In the genomic region with DNA sequence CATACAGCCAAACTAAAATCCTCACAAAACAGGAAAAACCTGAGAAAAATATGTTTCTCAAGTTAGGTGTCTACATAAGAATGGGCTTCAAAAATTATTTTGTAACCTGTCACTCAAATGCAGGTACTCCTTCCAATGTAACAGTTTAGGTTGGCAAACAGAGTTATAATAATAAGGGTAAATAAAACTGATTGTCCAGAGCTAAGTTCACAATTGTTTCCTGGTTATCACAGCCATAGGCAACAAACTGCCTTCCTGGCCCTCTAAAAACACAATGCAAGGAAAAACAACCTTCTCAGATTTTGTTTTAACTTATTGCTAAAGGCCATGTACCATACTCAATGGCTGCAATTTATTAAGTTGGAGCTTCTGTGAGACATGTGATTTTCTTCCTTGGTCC, we compare ENCODE assay signal across 21 cellular contexts. TPM values are rescaled to one million over a fixed set of nuclear protein-coding genes. Genes with fewer than 3 reads are reported as not detected.
DNase-seq lines count a peak whose midpoint lies in the region; ATAC-seq, FAIRE-seq and TF ChIP-seq lines count a peak whose summit lies in the region.
"Had no signal": no experiment of that assay in that cellular context is flagged by ENCODE, and none has a peak within 500 bp of the region (broad histone marks: within the 10 kb centered on the region; RNA-seq: fewer than 3 reads in every experiment).

No MANE protein-coding gene starts in this region.

- no peak overlapping the region for H3K4me2 ChIP-seq in HepG2 (ENCODE audit: low read depth, low read length)
- no peak overlapping the region for H3K4me2 ChIP-seq in SK-N-SH
- H3K4me2 ChIP-seq: BLaER1 treated with 17β-estradiol and CSF1 and Interleukin-3, amounts not matched to agents 10 nM and 100 nM had no signal

- no peaks in the 10 kb centered on the region for H3K27me3 ChIP-seq in ascending aorta
- H3K27me3 ChIP-seq in thoracic aorta (replicated peaks; ENCODE audit: insufficient read depth): no peaks in the 10 kb centered on the region
- no peaks in the 10 kb centered on the region for H3K27me3 ChIP-seq in aorta (ENCODE audit: control insufficient read depth in 1 of 2, insufficient read depth in 2 of 2, low read length in 1 of 2)
- 0 out of 5 replicates have a peak, but pooled peaks cover 0 to 5% of the 10 kb centered on the region in 2 experiments for H3K27me3 ChIP-seq in HepG2 (ENCODE audit: control insufficient read depth in 1 of 2, insufficient read depth in 2 of 2, low read length in 2 of 2)
- H3K27me3 ChIP-seq in SK-N-SH (ENCODE audit: insufficient read depth): no peaks in the 10 kb centered on the region
- H3K27me3 ChIP-seq: BLaER1 treated with 17β-estradiol and CSF1 and Interleukin-3, amounts not matched to agents 10 nM and 100 nM had no signal

- peaks cover 5% of the 10 kb centered on the region for H3F3A ChIP-seq in SK-N-SH (replicated peaks; ENCODE audit: insufficient read depth)

- H3K9me2 ChIP-seq in SK-N-SH: no peaks in the 10 kb centered on the region

- H4K20me1 ChIP-seq in HepG2 (ENCODE audit: insufficient read depth, low read length) (no peaks in the 10 kb centered on the region), SK-N-SH (ENCODE audit: insufficient read depth) (no peaks in the 10 kb centered on the region)

- H3K36me3 ChIP-seq in ascending aorta (peaks cover 43 to 60% of the 10 kb centered on the region in 2 donors), thoracic aorta (peaks cover 29% of the 10 kb centered on the region), aorta (ENCODE audit: control insufficient read depth in 1 of 2, insufficient read depth in 2 of 2, low read length in 1 of 2) (peaks cover 5 to 13% of the 10 kb centered on the region in 2 donors), HepG2 (replicated peaks in 1 of 2; ENCODE audit: control insufficient read depth in 1 of 2, insufficient read depth in 2 of 2, low read length in 2 of 2) (no peaks in the 10 kb centered on the region), SK-N-SH (replicated peaks in 1 of 2; ENCODE audit: control insufficient read depth in 1 of 2, insufficient read depth in 2 of 2, low read length in 1 of 2) (peaks cover 70 to 83% of the 10 kb centered on the region in 2 experiments)

- DNase-seq in ascending aorta (ENCODE audit: low spot score in 2 of 2) (no peak), left colon (no peak), thoracic aorta (ENCODE audit: low spot score) (no peak), aorta (no peak), HepG2 (ENCODE audit: low spot score) (no peak), SK-N-SH (no peak)
- DNase-seq: 8988T; ACHN; CD4-positive, alpha-beta memory T cell; CD8-positive, alpha-beta memory T cell; COR-L47; DMS 273 treated with DMSO at 0.1 percent for 48 hours; DMS79 treated with DMSO at 0.1 percent for 48 hours; GF-D8 had no signal

- H3K4me3 ChIP-seq in ascending aorta: no peak overlapping the region
- H3K4me3 ChIP-seq in thoracic aorta: no peak overlapping the region
- no peak overlapping the region for H3K4me3 ChIP-seq in aorta (ENCODE audit: low read length in 2 of 2)
- H3K4me3 ChIP-seq in HepG2 (replicated peaks in 1 of 3; ENCODE audit: insufficient read depth in 1 of 3, low read depth in 2 of 3, low read length in 3 of 3): no peak overlapping the region
- no peak overlapping the region for H3K4me3 ChIP-seq in SK-N-SH (ENCODE audit: low read depth in 2 of 2, low read length in 1 of 2)
- H3K4me3 ChIP-seq: BLaER1 treated with 17β-estradiol and CSF1 and Interleukin-3, amounts not matched to agents 10 nM and 100 nM had no signal

- no peak for FAIRE-seq in HepG2 (lab: Jason Lieb, UNC)
- FAIRE-seq: A204.1, G401.6, GM12891 had no signal

- H3K27ac ChIP-seq in ascending aorta (peak overlapping the region; percentile 69 to 84), thoracic aorta (peak overlapping the region; percentile 75 to 76), aorta (ENCODE audit: low read depth in 1 of 2, low read length in 2 of 2) (peak overlapping the region; percentile 57 to 69), HepG2 (ENCODE audit: extremely low read length, insufficient read depth, low read length) (no peak overlapping the region), SK-N-SH (ENCODE audit: low read depth in 2 of 2, low read length in 1 of 2) (no peak overlapping the region)
- H3K27ac ChIP-seq: BLaER1 treated with 17β-estradiol and CSF1 and Interleukin-3, amounts not matched to agents 10 nM and 100 nM; C4-2B had no signal

- TF ChIP-seq CTCF in ascending aorta (IDR thresholded peaks at IDR 0.05) (no peak), thoracic aorta (IDR thresholded peaks at IDR 0.05) (no peak), HepG2 (CRISPR knock-in tag; IDR thresholded peaks at IDR 0.05) (no peak), SK-N-SH (IDR thresholded peaks at IDR 0.05) (no peak)

- BruUV-seq in HepG2 (replicated peaks; lab: Mats Ljungman, UMichigan): no TSS peak

- H3K79me2 ChIP-seq in HepG2 (ENCODE audit: insufficient read depth, low read length) (no peaks in the 10 kb centered on the region), SK-N-SH (ENCODE audit: insufficient read depth) (no peaks in the 10 kb centered on the region)

- intact Hi-C loops in ascending aorta (cut with DNase I): no loop called here
- intact Hi-C loops in left colon (cut with DNase I, micrococcal nuclease): no loop called here
- intact Hi-C loops in aorta (cut with DNase I): no loop called here
- intact Hi-C loops in HepG2 (cut with micrococcal nuclease; ENCODE audit: unreplicated experiment): no loop called here

- TF ChIP-seq RAD21 in HepG2 (CRISPR knock-in tag; IDR thresholded peaks at IDR 0.05): no peak
- TF ChIP-seq RAD21 in SK-N-SH (IDR thresholded peaks at IDR 0.05; ENCODE audit: low read length): no peak

- H3K4me1 ChIP-seq in ascending aorta (peaks cover 0 to 33% of the 10 kb centered on the region in 2 donors), thoracic aorta (ENCODE audit: control insufficient read depth in 1 of 2, low read depth in 2 of 2) (peaks cover 10 to 62% of the 10 kb centered on the region in 2 donors), aorta (ENCODE audit: control insufficient read depth in 1 of 2, insufficient read depth in 2 of 2, low read length in 2 of 2) (peaks cover 8 to 16% of the 10 kb centered on the region in 2 donors), HepG2 (ENCODE audit: insufficient read depth, low read length) (no peaks in the 10 kb centered on the region), SK-N-SH (ENCODE audit: control insufficient read depth in 1 of 2, insufficient read depth in 2 of 2, low read depth in 1 of 2, low read length in 1 of 2) (peaks cover 0 to 5% of the 10 kb centered on the region in 2 experiments; a peak in 1 of 4 replicates)

- H3K9ac ChIP-seq in HepG2 (ENCODE audit: insufficient read depth, low read depth, low read length) (no peak overlapping the region), SK-N-SH (no peak overlapping the region)
- H3K9ac ChIP-seq: BLaER1 treated with 17β-estradiol and CSF1 and Interleukin-3, amounts not matched to agents 10 nM and 100 nM had no signal

- H3K9me3 ChIP-seq in ascending aorta (no peaks in the 10 kb centered on the region), thoracic aorta (no peaks in the 10 kb centered on the region), aorta (ENCODE audit: control insufficient read depth, low read length) (no peaks in the 10 kb centered on the region), HepG2 (ENCODE audit: low read length) (no peaks in the 10 kb centered on the region), SK-N-SH (no peaks in the 10 kb centered on the region)
- H3K9me3 ChIP-seq: BLaER1 treated with 17β-estradiol and CSF1 and Interleukin-3, amounts not matched to agents 10 nM and 100 nM had no signal

- TF ChIP-seq POLR2A in HepG2 (IDR thresholded peaks at IDR 0.05; ENCODE audit: insufficient read depth in 1 of 2, low read depth in 2 of 2, low read length in 2 of 2): no peak

- in situ Hi-C loops in HepG2 (cut with HindIII; ENCODE audit: extremely low pct_ligation_motif_present, low pct_unique_long_range_greater_than_20kb): loop anchor here (25.0 kb wide), 1 partner anchor 668 kb away; no protein-coding TSS in a partner anchor

- TF ChIP-seq EP300 in HepG2 (IDR thresholded peaks at IDR 0.05; ENCODE audit: low read depth in 2 of 2, low read length in 2 of 2): no peak
- TF ChIP-seq EP300 in HepG2 (CRISPR knock-in tag; IDR thresholded peaks at IDR 0.05; ENCODE audit: borderline replicate concordance): no peak
- no peak for TF ChIP-seq EP300 in SK-N-SH (IDR thresholded peaks at IDR 0.05; ENCODE audit: borderline replicate concordance in 1 of 2, low read depth in 1 of 2, low read length in 1 of 2)

- POLR2A ChIA-PET in HepG2 (lab: Yijun Ruan, JAX) (no interaction called here), SK-N-SH (lab: Yijun Ruan, JAX) (no interaction called here)

- CTCF ChIA-PET in HepG2 (lab: Yijun Ruan, JAX; ENCODE audit: low intra/inter-chr PET ratio, low total read pairs) (no interaction called here), SK-N-SH (lab: Yijun Ruan, JAX) (interaction anchor here (0.9 to 25.0 kb wide), 4 partner anchors 14 to 444 kb away, joined by 3 to 747 read pairs (median 68); partner anchors contain the start of genes ADAMTS15, ADAMTS8 and SNX19)

- H2AFZ ChIP-seq in HepG2 (ENCODE audit: low read length) (no peak overlapping the region), SK-N-SH (ENCODE audit: low read depth) (no peak overlapping the region)

- ATAC-seq in left colon (peak; percentile 64), thoracic aorta (ENCODE audit: insufficient number of reproducible peaks, low FRiP score, low read depth) (no peak), aorta (ENCODE audit: low FRiP score) (no peak), HepG2 (no peak), GM18861 (IDR thresholded peaks at IDR 0.05; ENCODE audit: unreplicated experiment) (no peak), HG03108 (IDR thresholded peaks at IDR 0.05; ENCODE audit: unreplicated experiment) (no peak)

RNA-seq across cellular contexts. Expression of gene SNX19, which starts 36.4 kb away (rescaled TPM):
- total RNA-seq in ascending aorta (137 TPM), left colon (10 to 100 TPM; 59.0 to 60.6 TPM), thoracic aorta (100 to 1,000 TPM; 102 to 126 TPM), aorta (10 to 100 TPM; 53.9 to 71.9 TPM), HepG2 (2016; rRNA removed; fragmentation: Illumina TruSeq; extraction: Trizol) (0.27 and 0.46 TPM in 2 replicates)
- polyA plus RNA-seq in aorta (10 to 100 TPM; 17.5 to 27.1 TPM), HepG2 (2011; rRNA removed) (0.13 and 0.21 TPM in 2 replicates), SK-N-SH (2012; rRNA removed) (16.6 and 21.9 TPM in 2 replicates)
- not detected in 2 replicates for total RNA-seq in HepG2 (2016; cell fraction: cytosol; rRNA removed; fragmentation: Illumina TruSeq; extraction: Trizol; ENCODE audit: low read depth)
- 0.06 and 0.26 TPM in 2 replicates for total RNA-seq in HepG2 (2016; cell fraction: insoluble cytoplasmic fraction; rRNA removed; fragmentation: Illumina TruSeq; extraction: Trizol)
- total RNA-seq in HepG2 (2016; cell fraction: membrane; rRNA removed; fragmentation: Illumina TruSeq; extraction: Trizol): 0.10 and 0.15 TPM in 2 replicates
- 0.78 and 0.81 TPM in 2 replicates for total RNA-seq in HepG2 (2016; cell fraction: nucleus; rRNA removed; fragmentation: Illumina TruSeq; extraction: Trizol)
- polyA plus RNA-seq in HepG2 (2011; cell fraction: cytosol; rRNA removed): 0.17 and 0.23 TPM in 2 replicates
- 0.29 and 0.31 TPM in 2 replicates for polyA plus RNA-seq in HepG2 (2011; cell fraction: nucleus; rRNA removed)
- 0.12 and 0.40 TPM in 2 replicates for polyA plus RNA-seq in HepG2 (2012)
- 0.03 TPM in 1 of 2 replicates, not detected in the other for polyA plus RNA-seq in HepG2 (2016; cell fraction: cytosol; fragmentation: Illumina TruSeq; extraction: Trizol; ENCODE audit: low read depth)
- 0.11 and 0.15 TPM in 2 replicates for polyA plus RNA-seq in HepG2 (2016; cell fraction: insoluble cytoplasmic fraction; fragmentation: Illumina TruSeq; extraction: Trizol; ENCODE audit: low read depth)
- polyA plus RNA-seq in HepG2 (2016; cell fraction: membrane; fragmentation: Illumina TruSeq; extraction: Trizol; ENCODE audit: low read depth): 0.08 and 0.15 TPM in 2 replicates
- polyA plus RNA-seq in HepG2 (2016; cell fraction: nucleus; fragmentation: Illumina TruSeq; extraction: Trizol; ENCODE audit: insufficient read depth, low read depth): 0.07 and 0.15 TPM in 2 replicates
- polyA minus RNA-seq in HepG2 (2011; rRNA and poly(A)+ RNA removed; ENCODE audit: low replicate concordance): 0.74 and 44.9 TPM in 2 replicates
- 0.53 and 0.69 TPM in 2 replicates for polyA minus RNA-seq in HepG2 (2011; cell fraction: cytosol; rRNA and poly(A)+ RNA removed)
- polyA minus RNA-seq in HepG2 (2011; cell fraction: nucleus; rRNA and poly(A)+ RNA removed): 1.0 and 1.2 TPM in 2 replicates
- 16.6 and 19.4 TPM in 2 replicates for polyA plus RNA-seq in SK-N-SH (2012; cell fraction: cytosol; rRNA removed)
- polyA plus RNA-seq in SK-N-SH (2012; cell fraction: nucleus; rRNA removed): 31.1 and 34.7 TPM in 2 replicates

Comparison
In these comparisons a context has a peak if more than half of its experiments do, and no peak if none do; other contexts are left out.
1. H3K27ac ChIP-seq: peak in ascending aorta (2 of 2), thoracic aorta (2 of 2) and aorta (2 of 2); none in HepG2 (single experiment) and SK-N-SH (0 of 2).
2. RNA of gene SNX19, which starts 36.4 kb away (total RNA-seq): 137 TPM in ascending aorta (single experiment), 102 to 126 TPM in thoracic aorta, 53.9 to 71.9 TPM in aorta and 59.0 to 60.6 TPM in left colon; 0.06 to 0.81 TPM in HepG2; every median in the first group is over 10 times any median in the second.